Comparison of ENCODE assay signal across 24 cellular contexts in the genomic region with DNA sequence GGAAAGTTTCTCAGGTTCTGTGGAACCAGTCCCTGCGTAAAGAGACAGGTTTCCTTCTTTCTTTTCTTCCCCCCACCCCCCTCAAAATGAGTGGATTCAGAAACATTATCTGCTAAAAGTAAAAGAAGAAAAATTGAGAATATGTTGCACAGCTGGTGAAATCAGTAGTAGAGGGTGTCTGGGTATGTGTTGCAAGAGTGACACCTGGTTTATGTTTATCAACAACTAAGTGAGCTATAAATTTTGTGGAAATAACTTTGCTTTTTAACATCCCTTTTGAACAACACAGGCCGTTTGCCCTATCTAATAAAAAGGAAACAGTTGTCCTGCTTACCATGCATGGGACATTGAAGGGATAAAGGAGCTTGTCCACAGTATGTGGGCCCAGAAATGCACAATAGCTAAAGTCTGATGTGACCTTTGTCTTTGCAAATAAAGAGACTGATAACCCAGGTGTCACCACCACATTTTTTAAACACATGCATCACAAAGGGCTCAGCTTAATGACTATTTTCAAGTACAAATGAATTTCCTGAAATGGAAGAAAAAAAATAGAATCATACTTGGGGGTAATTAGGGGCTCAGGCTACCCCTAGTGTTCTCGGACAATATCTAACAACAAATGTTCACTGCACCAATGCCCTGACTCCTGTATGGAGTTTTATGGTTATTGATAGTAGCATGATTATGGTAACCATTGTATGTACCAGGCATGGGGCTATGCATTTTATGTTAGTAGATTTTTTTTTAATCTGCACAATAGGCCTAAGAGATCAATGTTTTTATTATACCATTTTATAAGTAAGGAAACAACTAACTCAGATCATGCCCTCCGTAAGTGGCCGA.
DNase-seq lines count a peak whose midpoint lies in the region; ATAC-seq, FAIRE-seq and TF ChIP-seq lines count a peak whose summit lies in the region.
"Had no signal": no experiment of that assay in that cellular context is flagged by ENCODE, and none has a peak within 500 bp of the region (broad histone marks: within the 10 kb centered on the region; RNA-seq: fewer than 3 reads in every experiment).

No MANE protein-coding gene starts in this region.

- POLR2A ChIA-PET in HEK293 (lab: Yijun Ruan, JAX) (no interaction called here), WTC11 (lab: Charles Lee) (interaction anchor here (0.7 kb wide), 1 partner anchor 26 kb away, joined by 3 read pairs; no protein-coding TSS in a partner anchor), HepG2 (lab: Yijun Ruan, JAX) (interaction anchor here (0.6 to 2.3 kb wide), 15 partner anchors 8 to 222 kb away, joined by 3 to 31 read pairs (median 5); partner anchors contain the start of gene TCF7L2)

- TF ChIP-seq EP300 in HepG2 (IDR thresholded peaks at IDR 0.05; ENCODE audit: low read depth in 2 of 2, low read length in 2 of 2), result peak in 1 of 2 experiments; percentile 94; a peak in 2 of 4 replicates
- TF ChIP-seq EP300 in HepG2 (CRISPR knock-in tag; IDR thresholded peaks at IDR 0.05; ENCODE audit: borderline replicate concordance), result peak; percentile 89

- H3K27ac Mint-ChIP-seq in WTC11, result peak overlapping the region; percentile 72; the same call in 1 of the 2 replicates
- H3K27ac Mint-ChIP-seq: CD8-positive, alpha-beta memory T cell; T-cell had no signal

- peaks cover 72% of the 10 kb centered on the region for H3K4me1 Mint-ChIP-seq in WTC11
- H3K4me1 Mint-ChIP-seq: CD8-positive, alpha-beta memory T cell; T-cell had no signal

- no peaks in the 10 kb centered on the region for H3K36me3 Mint-ChIP-seq in WTC11

- CTCF ChIA-PET in HEK293 (lab: Yijun Ruan, JAX), result no interaction called here
- CTCF ChIA-PET in WTC11 (lab: Charles Lee), result no interaction called here
- CTCF ChIA-PET in HepG2 (lab: Yijun Ruan, JAX; ENCODE audit: low intra/inter-chr PET ratio, low total read pairs), result no interaction called here

- H2AFZ ChIP-seq in HepG2 (ENCODE audit: low read length) (no peak overlapping the region), trophoblast cell (ENCODE audit: insufficient read depth, low read length, poor library complexity) (no peak overlapping the region)
- H2AFZ ChIP-seq: GM23248 had no signal

- H3K23ac ChIP-seq in trophoblast cell (ENCODE audit: low read length), result no peak overlapping the region

- H3K4me1 ChIP-seq in HEK293 (ENCODE audit: control insufficient read depth, insufficient read depth, low read length) (peaks cover 11% of the 10 kb centered on the region; the same call in 1 of the 2 replicates), HepG2 (ENCODE audit: insufficient read depth, low read length) (peaks cover 86% of the 10 kb centered on the region), trophoblast cell (ENCODE audit: control insufficient read depth in 1 of 2, insufficient read depth in 2 of 2, low read length in 2 of 2) (peaks cover 10 to 13% of the 10 kb centered on the region in 2 experiments)

- no peak overlapping the region for H3K4me3 ChIP-seq in HEK293 (ENCODE audit: low read depth, low read length)
- peak overlapping the region in 1 of 3 experiments; percentile 27; a peak in 1 of 6 replicates for H3K4me3 ChIP-seq in HepG2 (replicated peaks in 1 of 3; ENCODE audit: insufficient read depth in 1 of 3, low read depth in 2 of 3, low read length in 3 of 3)
- H3K4me3 ChIP-seq in trophoblast cell (ENCODE audit: low read depth, low read length), result no peak overlapping the region
- H3K4me3 ChIP-seq: BLaER1 treated with 17β-estradiol and CSF1 and Interleukin-3, amounts not matched to agents 10 nM and 100 nM; GM23248; K562 had no signal

- in situ Hi-C loops in HepG2 (cut with HindIII; ENCODE audit: extremely low pct_ligation_motif_present, low pct_unique_long_range_greater_than_20kb), result no loop called here

- FAIRE-seq in HepG2 (lab: Jason Lieb, UNC), result peak; percentile 81
- FAIRE-seq: D721Med, K562 had no signal

- H3K14ac ChIP-seq in trophoblast cell (ENCODE audit: low read length), result no peak overlapping the region

- DNase-seq in WTC11 (ENCODE audit: low spot score), result no peak
- DNase-seq in HepG2 (ENCODE audit: low spot score), result peak; percentile 92
- DNase-seq in trophoblast cell, result peak in 1 of 2 donors; percentile 65
- no peak for DNase-seq in GM20000 (ENCODE audit: low spot score)
- no peak for DNase-seq in NCI-H226
- DNase-seq in NOMO-1 treated with DMSO at 0.1 percent for 48 hours (lab: John Stamatoyannopoulos, UW; ENCODE audit: unreplicated experiment), result no peak
- DNase-seq: CD8-positive, alpha-beta memory T cell; DND-41; GM23248; NCI-H1092 treated with DMSO at 0.1 percent for 48 hours; NCI-H1694 treated with DMSO at 0.1 percent for 48 hours; NCI-H2107; NCI-H524; NCI-H82; PC-3; SIG-M5; T-cell had no signal

- H3K27me3 ChIP-seq in HepG2 (ENCODE audit: control insufficient read depth in 1 of 2, insufficient read depth in 2 of 2, low read length in 2 of 2) (no peaks in the 10 kb centered on the region), trophoblast cell (ENCODE audit: insufficient read depth, low read length) (no peaks in the 10 kb centered on the region)
- H3K27me3 ChIP-seq: BLaER1 treated with 17β-estradiol and CSF1 and Interleukin-3, amounts not matched to agents 10 nM and 100 nM had no signal

- no peak overlapping the region for H2BK12ac ChIP-seq in trophoblast cell (ENCODE audit: low read length)

- H4K20me1 ChIP-seq in HepG2 (ENCODE audit: insufficient read depth, low read length), result no peaks in the 10 kb centered on the region
- H4K20me1 ChIP-seq: BLaER1 treated with 17β-estradiol and CSF1 and Interleukin-3, amounts not matched to agents 10 nM and 100 nM had no signal

- H3K9me3 ChIP-seq in HEK293 (ENCODE audit: control insufficient read depth, insufficient read depth, low read depth, low read length), result no peaks in the 10 kb centered on the region
- no peaks in the 10 kb centered on the region for H3K9me3 ChIP-seq in HepG2 (ENCODE audit: low read length)
- H3K9me3 ChIP-seq in trophoblast cell (ENCODE audit: insufficient read depth, low read depth, low read length), result no peaks in the 10 kb centered on the region
- H3K9me3 ChIP-seq: BLaER1 treated with 17β-estradiol and CSF1 and Interleukin-3, amounts not matched to agents 10 nM and 100 nM had no signal

- 0 out of 4 replicates have a peak, but pooled peaks of 1 of the 2 experiments have one; percentile 18 for TF ChIP-seq POLR2A in HepG2 (IDR thresholded peaks at IDR 0.05; ENCODE audit: insufficient read depth in 1 of 2, low read depth in 2 of 2, low read length in 2 of 2)

- no peak overlapping the region for H3K4ac ChIP-seq in trophoblast cell (ENCODE audit: low read depth, low read length)

- no peak overlapping the region for H2AK5ac ChIP-seq in trophoblast cell (ENCODE audit: low read length)

- no peaks in the 10 kb centered on the region for H3K79me2 ChIP-seq in HepG2 (ENCODE audit: insufficient read depth, low read length)
- H3K79me2 ChIP-seq in trophoblast cell (ENCODE audit: control insufficient read depth, insufficient read depth, low read length, poor library complexity), result no peaks in the 10 kb centered on the region

- no peaks in the 10 kb centered on the region for H3K9me3 Mint-ChIP-seq in WTC11
- H3K9me3 Mint-ChIP-seq: CD8-positive, alpha-beta memory T cell; T-cell had no signal

- no peak overlapping the region for H4K8ac ChIP-seq in trophoblast cell (ENCODE audit: low read depth, low read length)

- H3K9ac ChIP-seq in HepG2 (ENCODE audit: insufficient read depth, low read depth, low read length) (peak overlapping the region; percentile 67), trophoblast cell (ENCODE audit: low read length) (no peak overlapping the region)
- H3K9ac ChIP-seq: BLaER1 treated with 17β-estradiol and CSF1 and Interleukin-3, amounts not matched to agents 10 nM and 100 nM; GM23248 had no signal

- 0 out of 2 replicates have a peak, but pooled peaks have one; percentile 24 for TF ChIP-seq RAD21 in HepG2 (CRISPR knock-in tag; IDR thresholded peaks at IDR 0.05)

- H3K18ac ChIP-seq in trophoblast cell (ENCODE audit: low read length), result no peak overlapping the region

- ATAC-seq in WTC11, result no peak
- peak; percentile 98 for ATAC-seq in HepG2
- no peak for ATAC-seq in HG03039 (IDR thresholded peaks at IDR 0.05; ENCODE audit: unreplicated experiment)
- ATAC-seq: K562, PC-3, SK-N-SH treated with all-trans-retinoic acid at 6 μM for 48 hours, T-cell had no signal

- H3K27me3 Mint-ChIP-seq in WTC11 (ENCODE audit: low read depth), result no peaks in the 10 kb centered on the region
- H3K27me3 Mint-ChIP-seq: CD8-positive, alpha-beta memory T cell; T-cell had no signal

- no peak overlapping the region for H2BK120ac ChIP-seq in trophoblast cell (ENCODE audit: insufficient read depth, low read length, poor library complexity)

- no peak overlapping the region for H2BK5ac ChIP-seq in trophoblast cell (ENCODE audit: low read depth, low read length, poor library complexity)

- peak overlapping the region; percentile 23 for H4K91ac ChIP-seq in trophoblast cell (ENCODE audit: low read depth, low read length)

- intact Hi-C loops in HepG2 (cut with micrococcal nuclease; ENCODE audit: unreplicated experiment), result loop anchor here (1.0 kb wide), 1 partner anchor 11 kb away; no protein-coding TSS in a partner anchor

- H3K4me2 ChIP-seq in HepG2 (ENCODE audit: low read depth, low read length), result peak overlapping the region; percentile 52
- H3K4me2 ChIP-seq in trophoblast cell (ENCODE audit: low read length), result no peak overlapping the region
- H3K4me2 ChIP-seq: BLaER1 treated with 17β-estradiol and CSF1 and Interleukin-3, amounts not matched to agents 10 nM and 100 nM had no signal

- H3K36me3 ChIP-seq in HEK293 (ENCODE audit: control insufficient read depth in 2 of 2, insufficient read depth in 1 of 2, low read length in 2 of 2), result no peaks in the 10 kb centered on the region
- H3K36me3 ChIP-seq in HepG2 (replicated peaks in 1 of 2; ENCODE audit: control insufficient read depth in 1 of 2, insufficient read depth in 2 of 2, low read length in 2 of 2), result no peaks in the 10 kb centered on the region
- H3K36me3 ChIP-seq in trophoblast cell (ENCODE audit: control insufficient read depth in 1 of 2, insufficient read depth in 2 of 2, low read length in 2 of 2), result no peaks in the 10 kb centered on the region

- H4K12ac ChIP-seq in trophoblast cell (ENCODE audit: low read depth, low read length), result no peak overlapping the region

- WGBS in HepG2 (ENCODE audit: low lambda C conversion rate), result 52% methylated on average over 5 of the region's 5 CpGs
- WGBS in trophoblast cell (ENCODE audit: extremely low coverage, insufficient coverage, insufficient read length), result no CpG with 5 or more reads among the region's 5 CpGs

- peaks cover 11% of the 10 kb centered on the region for H3K79me1 ChIP-seq in trophoblast cell (ENCODE audit: low read length)

- TF ChIP-seq CTCF in HEK293 (tag by site-specific recombination; IDR thresholded peaks at IDR 0.05) (no peak), WTC11 (IDR thresholded peaks at IDR 0.05) (no peak), HepG2 (CRISPR knock-in tag; IDR thresholded peaks at IDR 0.05) (0 out of 2 replicates have a peak, but pooled peaks have one; percentile 8), GM20000 (IDR thresholded peaks at IDR 0.05; ENCODE audit: extremely low read depth, missing control alignments) (no peak)

- BruUV-seq in HepG2 (replicated peaks; lab: Mats Ljungman, UMichigan), result no TSS peak

- no peak overlapping the region for H3K27ac ChIP-seq in HEK293 (ENCODE audit: extremely low read depth, low read depth, low read length)
- H3K27ac ChIP-seq in HepG2 (ENCODE audit: extremely low read length, insufficient read depth, low read length), result peak overlapping the region; percentile 86
- no peak overlapping the region for H3K27ac ChIP-seq in trophoblast cell (ENCODE audit: low read depth, low read length)
- H3K27ac ChIP-seq: BLaER1 treated with 17β-estradiol and CSF1 and Interleukin-3, amounts not matched to agents 10 nM and 100 nM; GM23248; RWPE1 had no signal

- H3K4me3 Mint-ChIP-seq in WTC11, result no peak overlapping the region
- H3K4me3 Mint-ChIP-seq: CD8-positive, alpha-beta memory T cell; T-cell had no signal

Comparison
In these comparisons a context has a peak if more than half of its experiments do, and no peak if none do; other contexts are left out.
1. Of the 63 proteins assayed by ChIP-seq in both HepG2 and HEK293: peak only in HepG2: ATF2, CTCF, MEIS1, PATZ1, ZBTB20, ZNF24 and 7 more; only in HEK293: none; in both: none; in neither: 49; mixed calls (peak in some experiments, not most) for 1.